19 cellular contexts compared by ENCODE assay signal in the genomic region with DNA sequence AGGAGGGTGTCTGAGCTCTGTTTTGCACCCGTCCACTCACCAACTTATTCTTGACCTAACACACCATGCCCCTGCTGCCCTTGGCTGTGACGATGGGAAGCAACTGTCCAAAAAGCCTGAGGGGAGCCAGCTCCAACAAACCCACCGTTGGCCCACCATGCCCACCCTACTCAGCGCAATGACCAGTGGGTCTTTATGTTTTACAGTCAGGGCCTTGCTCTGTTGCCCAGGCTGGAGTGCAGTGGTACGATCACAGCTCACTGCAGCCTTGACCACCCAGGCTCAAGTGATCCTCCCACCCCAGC.
DNase-seq lines count a peak whose midpoint lies in the region; TF ChIP-seq lines count a peak whose summit lies in the region.
"Had no signal": no experiment of that assay in that cellular context is flagged by ENCODE, and none has a peak within 500 bp of the region (broad histone marks: within the 10 kb centered on the region; RNA-seq: fewer than 3 reads in every experiment).

No MANE protein-coding gene starts in this region.

- H3K18ac ChIP-seq in H9 (ENCODE audit: insufficient read length, low read depth, low read length), result no peak overlapping the region

- no peaks in the 10 kb centered on the region for H3K9me3 ChIP-seq in BLaER1
- H3K9me3 ChIP-seq in stomach smooth muscle (ENCODE audit: control insufficient read depth in 2 of 2, low read length in 2 of 2), result no peaks in the 10 kb centered on the region
- H3K9me3 ChIP-seq in Peyer's patch, result no peaks in the 10 kb centered on the region
- H3K9me3 ChIP-seq in H9 (ENCODE audit: control insufficient read depth, low read depth, low read length), result no peaks in the 10 kb centered on the region
- H3K9me3 ChIP-seq: neutrophil had no signal

- H3K4me2 ChIP-seq in BLaER1 (peak overlapping the region; percentile 90), H9 (ENCODE audit: insufficient read depth, insufficient read length, low read length) (no peak overlapping the region)

- H3T11ph ChIP-seq in H9 (ENCODE audit: low read length), result no peak overlapping the region

- H3K27ac ChIP-seq in BLaER1 (peak overlapping the region; percentile 95), cingulate gyrus (ENCODE audit: low read depth, low read length) (peak overlapping the region; percentile 83), stomach smooth muscle (ENCODE audit: low read length) (peak overlapping the region; percentile 46), Peyer's patch (peak overlapping the region in 2 of 4 donors; percentile 61 to 76), H9 (ENCODE audit: insufficient read length, low read depth, low read length) (no peak overlapping the region)

- H3K36me3 ChIP-seq in BLaER1 (no peaks in the 10 kb centered on the region), stomach smooth muscle (ENCODE audit: control insufficient read depth in 2 of 2, insufficient read depth in 2 of 2, low read length in 2 of 2) (no peaks in the 10 kb centered on the region), Peyer's patch (no peaks in the 10 kb centered on the region)
- H3K36me3 ChIP-seq: neutrophil had no signal

- H3K4me1 Mint-ChIP-seq in H9, result peaks cover 32 to 40% of the 10 kb centered on the region in 2 experiments

- no peak overlapping the region for H2BK15ac ChIP-seq in H9 (ENCODE audit: low read depth, low read length)

- H4K20me1 ChIP-seq in BLaER1, result no peaks in the 10 kb centered on the region
- no peaks in the 10 kb centered on the region for H4K20me1 ChIP-seq in H9 (ENCODE audit: control insufficient read depth, insufficient read depth, insufficient read length)

- H3K27me3 ChIP-seq in BLaER1, result no peaks in the 10 kb centered on the region
- H3K27me3 ChIP-seq in stomach smooth muscle (ENCODE audit: control insufficient read depth in 1 of 2, insufficient read depth in 2 of 2, low read length in 2 of 2), result no peaks in the 10 kb centered on the region
- no peaks in the 10 kb centered on the region for H3K27me3 ChIP-seq in Peyer's patch
- H3K27me3 ChIP-seq in H9 (ENCODE audit: insufficient read depth, low read length), result no peaks in the 10 kb centered on the region

- no peak overlapping the region for H2BK120ac ChIP-seq in H9 (ENCODE audit: low read depth, low read length, poor library complexity, severe bottlenecking)

- H2BK20ac ChIP-seq in H9 (ENCODE audit: low read depth, low read length, poor library complexity, severe bottlenecking), result no peak overlapping the region

- peaks cover 96% of the 10 kb centered on the region for H3K4me1 ChIP-seq in BLaER1
- H3K4me1 ChIP-seq in stomach smooth muscle (ENCODE audit: control insufficient read depth, insufficient read depth, low read length), result peaks cover 60% of the 10 kb centered on the region
- peaks cover 0 to 30% (median 0%) of the 10 kb centered on the region in 4 donors for H3K4me1 ChIP-seq in Peyer's patch
- no peaks in the 10 kb centered on the region for H3K4me1 ChIP-seq in H9 (ENCODE audit: insufficient read depth, low read length)

- H3K23ac ChIP-seq in H9 (ENCODE audit: insufficient read length, low read depth, low read length), result no peak overlapping the region

- no peaks in the 10 kb centered on the region for H3K79me2 ChIP-seq in H9 (ENCODE audit: insufficient read depth, low read length)

- no peak overlapping the region for H2AFZ ChIP-seq in H9 (ENCODE audit: low read length)

- no peak overlapping the region for H3K56ac ChIP-seq in H9 (ENCODE audit: insufficient read length, low read depth, low read length)

- no peak overlapping the region for H3K4me3 Mint-ChIP-seq in H9
- H3K4me3 Mint-ChIP-seq: activated naive CD8-positive, alpha-beta T cell treated with anti-CD3 and anti-CD28 coated beads for 36 hours; CD4-positive, CD25-positive, alpha-beta regulatory T cell; type B pancreatic cell had no signal

- TF ChIP-seq POLR2A in Peyer's patch (IDR thresholded peaks at IDR 0.05), result no peak

- TF ChIP-seq CTCF in Peyer's patch (IDR thresholded peaks at IDR 0.05), result no peak
- no peak for TF ChIP-seq CTCF in H9 (conservative IDR thresholded peaks at IDR 0.05)

- no peak overlapping the region for H2AK5ac ChIP-seq in H9 (ENCODE audit: insufficient read length, low read length)

- H4K8ac ChIP-seq in H9 (replicated peaks; ENCODE audit: insufficient read length, low read depth, low read length), result no peak overlapping the region

- no peaks in the 10 kb centered on the region for H3K79me1 ChIP-seq in H9 (ENCODE audit: insufficient read depth, low read depth, low read length, poor library complexity, severe bottlenecking)

- H3K14ac ChIP-seq in H9 (ENCODE audit: insufficient read depth, low read length), result no peak overlapping the region

- H3K9ac ChIP-seq in BLaER1 (peak overlapping the region; percentile 78; the same call in 1 of the 2 replicates), stomach smooth muscle (ENCODE audit: low read length in 2 of 2) (no peak overlapping the region), H9 (ENCODE audit: extremely low read depth, insufficient read length, low read length) (no peak overlapping the region)

- H3K27me3 Mint-ChIP-seq in H9 (ENCODE audit: low read depth), result peaks cover 13% of the 10 kb centered on the region
- H3K27me3 Mint-ChIP-seq: activated naive CD8-positive, alpha-beta T cell treated with anti-CD3 and anti-CD28 coated beads for 36 hours; brain; CD4-positive, CD25-positive, alpha-beta regulatory T cell; type B pancreatic cell had no signal

- peaks cover 7% of the 10 kb centered on the region for H3K23me2 ChIP-seq in H9 (ENCODE audit: insufficient read length, low read depth, low read length, poor library complexity, severe bottlenecking)

- H4K5ac ChIP-seq in H9 (ENCODE audit: insufficient read length, low read depth, low read length), result no peak overlapping the region

- H2BK12ac ChIP-seq in H9 (ENCODE audit: insufficient read length, low read depth, low read length), result no peak overlapping the region

- no peak overlapping the region for H3K27ac Mint-ChIP-seq in H9
- H3K27ac Mint-ChIP-seq: activated naive CD8-positive, alpha-beta T cell treated with anti-CD3 and anti-CD28 coated beads for 36 hours had no signal

- H3K9me3 Mint-ChIP-seq in H9, result no peaks in the 10 kb centered on the region
- H3K9me3 Mint-ChIP-seq: activated naive CD8-positive, alpha-beta T cell treated with anti-CD3 and anti-CD28 coated beads for 36 hours; CD4-positive, CD25-positive, alpha-beta regulatory T cell; type B pancreatic cell had no signal

- H3K4me3 ChIP-seq in BLaER1 (no peak overlapping the region; the same call in 1 of the 2 replicates), stomach smooth muscle (ENCODE audit: low read length in 2 of 2) (no peak overlapping the region), Peyer's patch (no peak overlapping the region)

- no peak overlapping the region for H2BK5ac ChIP-seq in H9 (ENCODE audit: insufficient read length, low read length)

- no peak overlapping the region for H3K4ac ChIP-seq in H9 (ENCODE audit: low read depth, low read length)

- DNase-seq in mesenteric fat pad (ENCODE audit: low spot score), result peak; percentile 84
- DNase-seq in occipital lobe (lab: John Stamatoyannopoulos, UW), result no peak
- no peak for DNase-seq in activated CD4-positive, CD25-positive, alpha-beta regulatory T cell treated with anti-CD3 and anti-CD28 coated beads, Interleukin-2, amount 50 U/mL, for 72 hours
- no peak for DNase-seq in Peyer's patch
- no peak for DNase-seq in H9
- DNase-seq: activated naive CD8-positive, alpha-beta T cell treated with anti-CD3 and anti-CD28 coated beads for 36 hours; CD4-positive, CD25-positive, alpha-beta regulatory T cell; DMS153; NCI-H1417 treated with DMSO at 0.1 percent for 48 hours; NCI-H69; SIG-M5; stimulated activated CD4-positive, alpha-beta T cell treated with anti-CD3 and anti-CD28 coated beads, Interleukin-1b, Interleukin-23, amount 100 ng/mL, for 48 hours; T-helper 2 cell had no signal

- no CpG with 5 or more reads among the region's 5 CpGs for WGBS in H9 (ENCODE audit: extremely low coverage, insufficient read length, low lambda C conversion rate)

- H3K36me3 Mint-ChIP-seq in H9 (ENCODE audit: insufficient read depth in 1 of 3, low read depth in 3 of 3), result no peaks in the 10 kb centered on the region; a peak in 1 of 7 replicates
- H3K36me3 Mint-ChIP-seq: activated naive CD8-positive, alpha-beta T cell treated with anti-CD3 and anti-CD28 coated beads for 36 hours; brain; CD4-positive, CD25-positive, alpha-beta regulatory T cell had no signal

- H4K91ac ChIP-seq in H9 (ENCODE audit: insufficient read length, low read depth, low read length), result no peak overlapping the region
